ENCODE assay signal across 13 cellular contexts in the genomic region with DNA sequence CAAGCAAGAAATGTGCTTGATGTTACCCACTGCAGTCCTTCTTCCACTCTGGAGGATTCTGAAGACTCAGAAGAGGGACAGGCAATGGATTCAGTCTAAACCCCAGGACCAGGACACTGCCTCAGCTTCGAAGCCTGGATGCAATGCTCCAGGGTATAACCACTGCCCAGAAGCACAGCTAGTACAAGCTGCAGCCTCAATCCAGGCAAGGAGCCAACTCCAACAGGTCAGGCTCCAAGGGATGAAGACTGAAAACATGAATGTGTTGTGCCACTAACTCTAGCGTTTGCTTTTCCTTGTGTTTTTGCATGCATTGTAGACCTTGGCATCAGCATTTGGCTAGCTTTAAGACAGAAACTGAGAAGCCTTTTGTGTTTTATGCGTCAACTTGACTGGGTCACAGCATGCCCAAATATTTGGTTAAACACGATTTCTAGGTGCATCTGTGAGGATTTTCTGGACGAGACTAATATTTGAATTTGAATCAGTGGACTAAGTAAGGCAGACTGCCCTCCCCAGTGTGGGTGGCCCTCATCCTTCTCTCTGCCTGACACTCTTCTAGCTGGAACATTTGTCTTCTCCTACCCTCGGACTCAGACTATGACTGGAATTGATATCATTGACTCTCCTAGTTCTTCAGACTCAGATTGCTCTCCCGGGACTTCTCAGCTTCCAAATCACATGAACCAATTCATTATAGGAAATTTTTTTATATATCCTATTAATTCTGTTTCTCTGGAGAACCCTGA. TPM values are rescaled to one million over a fixed set of nuclear protein-coding genes. Genes with fewer than 3 reads are reported as not detected.
DNase-seq lines count a peak whose midpoint lies in the region; ATAC-seq and TF ChIP-seq lines count a peak whose summit lies in the region.
"Had no signal": no experiment of that assay in that cellular context is flagged by ENCODE, and none has a peak within 500 bp of the region (broad histone marks: within the 10 kb centered on the region; RNA-seq: fewer than 3 reads in every experiment).

No MANE protein-coding gene starts in this region.

- no peak for TF ChIP-seq EP300 in sigmoid colon (IDR thresholded peaks at IDR 0.05)

- ATAC-seq in body of pancreas: no peak
- ATAC-seq in left ventricle myocardium superior: peak; percentile 84
- ATAC-seq in HG03342 (IDR thresholded peaks at IDR 0.05; ENCODE audit: unreplicated experiment): no peak
- no peak for ATAC-seq in GM21529 (IDR thresholded peaks at IDR 0.05; ENCODE audit: unreplicated experiment)
- ATAC-seq: foreskin keratinocyte, upper lobe of right lung, WTC11 had no signal

- no peak overlapping the region for H3K27ac ChIP-seq in body of pancreas
- peak overlapping the region in 1 of 4 donors; percentile 2 for H3K27ac ChIP-seq in sigmoid colon
- H3K27ac ChIP-seq: foreskin keratinocyte, parathyroid adenoma, upper lobe of right lung had no signal

- peak; percentile 25 for DNase-seq in M059J (ENCODE audit: low read depth)
- DNase-seq in body of pancreas: peak in 3 of 4 donors; percentile 55 to 68 (median 67)
- DNase-seq in left ventricle myocardium superior: peak; percentile 72
- peak; percentile 85 for DNase-seq in sigmoid colon
- DNase-seq in SIG-M5 treated with dmso at 0.1 percent for 504 hours (lab: John Stamatoyannopoulos, UW; ENCODE audit: unreplicated experiment): no peak
- DNase-seq in amniotic stem cell (lab: John Stamatoyannopoulos, UW): no peak
- DNase-seq: foreskin keratinocyte, NCI-H345, upper lobe of right lung had no signal

- H3K27me3 ChIP-seq in body of pancreas: no peaks in the 10 kb centered on the region
- H3K27me3 ChIP-seq in sigmoid colon: no peaks in the 10 kb centered on the region
- H3K27me3 ChIP-seq: upper lobe of right lung had no signal

- intact Hi-C loops in body of pancreas (cut with DNase I): no loop called here
- intact Hi-C loops in left ventricle myocardium superior (cut with micrococcal nuclease): loop anchor here (5.0 kb wide), 2 partner anchors 117 to 167 kb away; no protein-coding TSS in a partner anchor
- intact Hi-C loops in sigmoid colon (cut with DNase I): loop anchor here (5.0 kb wide), 1 partner anchor 47 kb away; no protein-coding TSS in a partner anchor

- 31 to 35% methylated on average over 6 to 7 of the region's 7 CpGs for WGBS in body of pancreas, 2 donors
- WGBS in sigmoid colon, 2 donors: 64 to 65% methylated on average over 7 of the region's 7 CpGs

- H3K4me3 ChIP-seq in body of pancreas (no peak overlapping the region), sigmoid colon (no peak overlapping the region)
- H3K4me3 ChIP-seq: upper lobe of right lung had no signal

- TF ChIP-seq POLR2A in body of pancreas (IDR thresholded peaks at IDR 0.05) (no peak), sigmoid colon (IDR thresholded peaks at IDR 0.05) (no peak)

- TF ChIP-seq CTCF in body of pancreas (IDR thresholded peaks at IDR 0.05) (no peak), sigmoid colon (IDR thresholded peaks at IDR 0.05) (no peak)

- H3K9me3 ChIP-seq in body of pancreas (no peaks in the 10 kb centered on the region), sigmoid colon (no peaks in the 10 kb centered on the region)
- H3K9me3 ChIP-seq: upper lobe of right lung had no signal

- H3K36me3 ChIP-seq in body of pancreas (replicated peaks in 1 of 2; ENCODE audit: insufficient read depth in 1 of 2, low read depth in 2 of 2) (no peaks in the 10 kb centered on the region), sigmoid colon (no peaks in the 10 kb centered on the region)
- H3K36me3 ChIP-seq: upper lobe of right lung had no signal

- H3K4me1 ChIP-seq in body of pancreas: peaks cover 4% of the 10 kb centered on the region
- H3K4me1 ChIP-seq in sigmoid colon: peaks cover 0 to 14% (median 6%) of the 10 kb centered on the region in 4 donors
- H3K4me1 ChIP-seq: foreskin keratinocyte, parathyroid adenoma had no signal

RNA-seq across cellular contexts. Expression of a gene that starts 20.5 kb away (rescaled TPM):
- total RNA-seq in M059J (2014; rRNA removed; shearing (Covaris generic)): 62.3 and 68.5 TPM in 2 replicates
- total RNA-seq in body of pancreas (1,000 to 10,000 TPM in 1 of 2 donors, 100 to 1,000 TPM in 1; 686 to 1,482 TPM), left ventricle myocardium superior (537 TPM), sigmoid colon (1,000 to 10,000 TPM in 2 of 4 donors, 100 to 1,000 TPM in 2; 616 to 2,079 (median 918) TPM)
- polyA plus RNA-seq in sigmoid colon: 1,000 to 10,000 TPM in 1 of 3 donors, 100 to 1,000 TPM in 1, 10 to 100 TPM in 1; 85.1 to 1,326 (median 302) TPM

Comparison
In these comparisons a context has a peak if more than half of its experiments do, and no peak if none do; other contexts are left out.
1. DNase-seq: peak in M059J (single experiment), body of pancreas (3 of 4), left ventricle myocardium superior (single experiment) and sigmoid colon (single experiment); none in SIG-M5 treated with dmso at 0.1 percent for 504 hours (single experiment) and amniotic stem cell (single experiment).